ENCODE assay signal across 9 cellular contexts in the genomic region with DNA sequence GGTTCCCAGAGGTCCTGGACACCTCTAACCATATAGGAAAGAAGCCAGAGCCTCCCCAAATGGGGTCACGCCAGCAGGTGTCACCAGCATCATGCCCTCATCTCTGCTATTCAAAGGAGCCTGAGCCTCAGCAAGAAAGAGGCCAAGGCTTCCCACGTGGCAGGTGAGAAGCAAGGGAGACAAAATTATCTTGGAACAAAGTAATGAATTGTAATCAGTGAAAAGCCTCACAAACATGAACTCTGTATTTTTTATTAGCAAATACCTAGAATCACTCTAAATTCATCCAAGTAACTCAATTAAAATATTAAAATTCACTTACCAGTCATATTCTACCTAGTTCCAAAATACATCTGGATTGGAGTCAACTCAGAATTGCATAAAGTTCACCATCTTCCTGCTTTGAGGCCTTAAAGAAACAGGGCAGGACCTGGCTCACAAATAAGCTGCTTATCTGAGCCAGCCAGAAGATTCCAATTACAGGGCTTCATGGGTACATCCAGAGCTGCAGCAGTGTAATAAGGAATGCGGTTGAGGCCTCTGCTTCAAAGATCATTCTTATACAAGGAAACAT.
DNase-seq lines count a peak whose midpoint lies in the region; ATAC-seq and TF ChIP-seq lines count a peak whose summit lies in the region.
"Had no signal": no experiment of that assay in that cellular context is flagged by ENCODE, and none has a peak within 500 bp of the region (broad histone marks: within the 10 kb centered on the region; RNA-seq: fewer than 3 reads in every experiment).

No MANE protein-coding gene starts in this region.

- H2BK12ac ChIP-seq in mesenchymal stem cell (ENCODE audit: low read length in 2 of 2), result no peak overlapping the region

- H3K27me3 Mint-ChIP-seq in CD4-positive, alpha-beta T cell, result no peaks in the 10 kb centered on the region
- H3K27me3 Mint-ChIP-seq in HFFc6 (ENCODE audit: insufficient read depth), result no peaks in the 10 kb centered on the region; the same call in 1 of the 2 replicates
- no peaks in the 10 kb centered on the region for H3K27me3 Mint-ChIP-seq in chondrocyte (ENCODE audit: low read depth)
- H3K27me3 Mint-ChIP-seq in activated naive CD8-positive, alpha-beta T cell treated with anti-CD3 and anti-CD28 coated beads, Interleukin-2, amount 50 U/mL, for 24 hours, result no peaks in the 10 kb centered on the region
- H3K27me3 Mint-ChIP-seq: memory B cell had no signal

- H2BK15ac ChIP-seq in mesenchymal stem cell (ENCODE audit: low read depth, poor library complexity, severe bottlenecking), result no peak overlapping the region

- peaks cover 70% of the 10 kb centered on the region for H3K4me1 Mint-ChIP-seq in CD4-positive, alpha-beta T cell (ENCODE audit: low read depth)
- H3K4me1 Mint-ChIP-seq in HFFc6 (ENCODE audit: low read depth) (peaks cover 64% of the 10 kb centered on the region), chondrocyte (ENCODE audit: low read depth) (peaks cover 50% of the 10 kb centered on the region)
- peaks cover 17% of the 10 kb centered on the region for H3K4me1 Mint-ChIP-seq in activated naive CD8-positive, alpha-beta T cell treated with anti-CD3 and anti-CD28 coated beads, Interleukin-2, amount 50 U/mL, for 24 hours

- no peak overlapping the region for H4K8ac ChIP-seq in mesenchymal stem cell (ENCODE audit: low read length)

- no peaks in the 10 kb centered on the region for H3K9me3 Mint-ChIP-seq in CD4-positive, alpha-beta T cell
- H3K9me3 Mint-ChIP-seq in HFFc6 (no peaks in the 10 kb centered on the region), chondrocyte (ENCODE audit: low read depth) (no peaks in the 10 kb centered on the region)
- H3K9me3 Mint-ChIP-seq in activated naive CD8-positive, alpha-beta T cell treated with anti-CD3 and anti-CD28 coated beads, Interleukin-2, amount 50 U/mL, for 24 hours, result no peaks in the 10 kb centered on the region
- H3K9me3 Mint-ChIP-seq: memory B cell had no signal

- peak overlapping the region; percentile 57 for H3K9ac ChIP-seq in mesenchymal stem cell (ENCODE audit: low read length)

- no peak overlapping the region for H2AFZ ChIP-seq in mesenchymal stem cell (ENCODE audit: low read depth, low read length)

- H2BK5ac ChIP-seq in mesenchymal stem cell (ENCODE audit: low read depth, low read length, poor library complexity, severe bottlenecking), result no peak overlapping the region

- no peak overlapping the region for H3K4me3 Mint-ChIP-seq in CD4-positive, alpha-beta T cell
- H3K4me3 Mint-ChIP-seq in HFFc6 (no peak overlapping the region), chondrocyte (ENCODE audit: unreplicated experiment) (no peak overlapping the region)
- H3K4me3 Mint-ChIP-seq in activated naive CD8-positive, alpha-beta T cell treated with anti-CD3 and anti-CD28 coated beads, Interleukin-2, amount 50 U/mL, for 24 hours, result no peak overlapping the region
- H3K4me3 Mint-ChIP-seq: memory B cell had no signal

- H2BK120ac ChIP-seq in mesenchymal stem cell (ENCODE audit: low read depth, low read length), result no peak overlapping the region

- no peak overlapping the region for H4K91ac ChIP-seq in mesenchymal stem cell (ENCODE audit: low read length)

- no peak for TF ChIP-seq CTCF in CD4-positive, alpha-beta T cell (IDR thresholded peaks at IDR 0.05)
- no peak for TF ChIP-seq CTCF in HFFc6 (IDR thresholded peaks at IDR 0.05)
- peak; percentile 25 for TF ChIP-seq CTCF in chondrocyte (IDR thresholded peaks at IDR 0.05)

- H2AK5ac ChIP-seq in mesenchymal stem cell (ENCODE audit: low read length, severe bottlenecking), result no peak overlapping the region

- no peaks in the 10 kb centered on the region for H3K9me3 ChIP-seq in CD4-positive, alpha-beta T cell (ENCODE audit: control insufficient read depth, low read length)
- H3K9me3 ChIP-seq in mesenchymal stem cell (ENCODE audit: control insufficient read depth, low read length), result no peaks in the 10 kb centered on the region

- no peak overlapping the region for H3K27ac ChIP-seq in CD4-positive, alpha-beta T cell (ENCODE audit: low read depth, low read length)
- no peak overlapping the region for H3K27ac ChIP-seq in mesenchymal stem cell (ENCODE audit: low read length, poor library complexity, severe bottlenecking)

- intact Hi-C loops in CD4-positive, alpha-beta T cell (cut with DNase I, micrococcal nuclease), result no loop called here

- peak overlapping the region; percentile 5 for H3K27ac Mint-ChIP-seq in CD4-positive, alpha-beta T cell
- H3K27ac Mint-ChIP-seq in HFFc6, result peak overlapping the region; percentile 58
- peak overlapping the region; percentile 51 for H3K27ac Mint-ChIP-seq in chondrocyte (ENCODE audit: unreplicated experiment)
- H3K27ac Mint-ChIP-seq in activated naive CD8-positive, alpha-beta T cell treated with anti-CD3 and anti-CD28 coated beads, Interleukin-2, amount 50 U/mL, for 24 hours, result no peak overlapping the region
- H3K27ac Mint-ChIP-seq: memory B cell had no signal

- no peak overlapping the region for H3K4me2 ChIP-seq in mesenchymal stem cell (ENCODE audit: low read length, poor library complexity, severe bottlenecking)

- H3K14ac ChIP-seq in mesenchymal stem cell (ENCODE audit: low read length in 2 of 2), result no peak overlapping the region

- no peak overlapping the region for H3K23ac ChIP-seq in mesenchymal stem cell (ENCODE audit: low read length in 2 of 2)

- H3K36me3 Mint-ChIP-seq in CD4-positive, alpha-beta T cell (ENCODE audit: low read depth), result peaks cover 11% of the 10 kb centered on the region
- H3K36me3 Mint-ChIP-seq in HFFc6 (ENCODE audit: low read depth) (no peaks in the 10 kb centered on the region), chondrocyte (ENCODE audit: low read depth) (no peaks in the 10 kb centered on the region)
- peaks cover 2% of the 10 kb centered on the region for H3K36me3 Mint-ChIP-seq in activated naive CD8-positive, alpha-beta T cell treated with anti-CD3 and anti-CD28 coated beads, Interleukin-2, amount 50 U/mL, for 24 hours (ENCODE audit: low read depth)

- peak; percentile 39 for ATAC-seq in CD4-positive, alpha-beta T cell (ENCODE audit: poor library complexity)
- ATAC-seq in HG02759 (IDR thresholded peaks at IDR 0.05; ENCODE audit: unreplicated experiment), result no peak
- no peak for ATAC-seq in GM21390 (IDR thresholded peaks at IDR 0.05; ENCODE audit: unreplicated experiment)
- ATAC-seq in activated naive CD8-positive, alpha-beta T cell treated with anti-CD3 and anti-CD28 coated beads, Interleukin-2, amount 50 U/mL, for 24 hours, result no peak
- no peak for ATAC-seq in HG02870 (IDR thresholded peaks at IDR 0.05; ENCODE audit: unreplicated experiment)

- no peaks in the 10 kb centered on the region for H3K4me1 ChIP-seq in mesenchymal stem cell (ENCODE audit: control insufficient read depth, insufficient read depth, low read depth, low read length)

- POLR2A ChIA-PET in CD4-positive, alpha-beta T cell (lab: Charles Lee), result interaction anchor here (0.8 to 1.3 kb wide), 2 partner anchors 67 to 69 kb away, joined by 3 to 5 read pairs; a partner anchor contains a TSS

- H3K79me1 ChIP-seq in mesenchymal stem cell (replicated peaks; ENCODE audit: low read length, poor library complexity, severe bottlenecking), result peaks cover 21% of the 10 kb centered on the region

- H3K4me3 ChIP-seq in mesenchymal stem cell (ENCODE audit: insufficient read depth in 1 of 2, low read depth in 1 of 2, low read length in 2 of 2), result peak overlapping the region in 1 of 2 experiments; percentile 14

- 100% methylated on average over 1 of the region's 3 CpGs for WGBS in mesenchymal stem cell

- no peak overlapping the region for H3K18ac ChIP-seq in mesenchymal stem cell (ENCODE audit: low read depth in 1 of 2, low read length in 2 of 2)

- DNase-seq in CD4-positive, alpha-beta T cell, result peak in 1 of 10 experiments; percentile 7
- DNase-seq in HFFc6, result peak; percentile 28
- DNase-seq in chondrocyte (ENCODE audit: low spot score), result no peak
- no peak for DNase-seq in mesenchymal stem cell
- DNase-seq in activated naive CD8-positive, alpha-beta T cell treated with anti-CD3 and anti-CD28 coated beads, Interleukin-2, amount 50 U/mL, for 24 hours, result no peak

- CTCF ChIA-PET in CD4-positive, alpha-beta T cell (lab: Charles Lee), result interaction anchor here (1.0 kb wide), 1 partner anchor 99 kb away, joined by 3 read pairs; no protein-coding TSS in a partner anchor

- no peaks in the 10 kb centered on the region for H3K27me3 ChIP-seq in CD4-positive, alpha-beta T cell (ENCODE audit: control insufficient read depth, insufficient read depth, low read length)
- H3K27me3 ChIP-seq in mesenchymal stem cell (ENCODE audit: control insufficient read depth in 1 of 2, insufficient read depth in 1 of 2, low read length in 2 of 2), result no peaks in the 10 kb centered on the region

- no peak overlapping the region for H3K4ac ChIP-seq in mesenchymal stem cell (ENCODE audit: low read depth in 1 of 2, low read length in 2 of 2)

- H3K36me3 ChIP-seq in mesenchymal stem cell (ENCODE audit: control insufficient read depth in 1 of 2, insufficient read depth in 2 of 2, low read depth in 1 of 2, low read length in 2 of 2), result no peaks in the 10 kb centered on the region
